Comparison of ENCODE assay signal across 16 cellular contexts in genomic region chr10:112429147-112429546, GRCh38. TPM values are rescaled to one million over a fixed set of nuclear protein-coding genes. Genes with fewer than 3 reads are reported as not detected.
DNase-seq lines count a peak whose midpoint lies in the region; ATAC-seq and TF ChIP-seq lines count a peak whose summit lies in the region.
"Had no signal": no experiment of that assay in that cellular context is flagged by ENCODE, and none has a peak within 500 bp of the region (broad histone marks: within the 10 kb centered on the region; RNA-seq: fewer than 3 reads in every experiment).

No MANE protein-coding gene starts in this region.

- no peak for TF ChIP-seq POLR2A in HCT116 (IDR thresholded peaks at IDR 0.05; ENCODE audit: borderline replicate concordance, extremely low read depth, insufficient read depth, insufficient read length)
- no peak for TF ChIP-seq POLR2A in ovary (IDR thresholded peaks at IDR 0.05)

- no peak for ATAC-seq in activated CD4-positive, alpha-beta T cell treated with anti-CD3 and anti-CD28 coated beads for 36 hours
- ATAC-seq in HCT116 = peak; percentile 35
- no peak for ATAC-seq in activated CD8-positive, alpha-beta T cell treated with anti-CD3 and anti-CD28 coated beads, Interleukin-2, amount 10 ng/mL, durations not matched to agents 7 days and 5 days
- ATAC-seq in naive thymus-derived CD8-positive, alpha-beta T cell = no peak

- H3K27me3 ChIP-seq in HCT116 (ENCODE audit: insufficient read depth, low read length) (no peaks in the 10 kb centered on the region), ovary (no peaks in the 10 kb centered on the region), HAP-1 (ENCODE audit: low read depth) (no peaks in the 10 kb centered on the region)
- H3K27me3 ChIP-seq: transverse colon had no signal

- TF ChIP-seq RAD21 in HCT116 (IDR thresholded peaks at IDR 0.05; ENCODE audit: low read depth) = no peak

- H3K27ac ChIP-seq in HCT116 (ENCODE audit: low read depth, low read length) (peak overlapping the region; percentile 46), ovary (no peak overlapping the region)
- H3K27ac ChIP-seq: GM23248 had no signal

- intact Hi-C loops in activated CD4-positive, alpha-beta T cell treated with anti-CD3 and anti-CD28 coated beads for 36 hours (cut with DNase I, micrococcal nuclease) = no loop called here
- intact Hi-C loops in HCT116 (cut with micrococcal nuclease) (no loop called here), ovary (cut with DNase I) (no loop called here)

- no peaks in the 10 kb centered on the region for H3K4me1 Mint-ChIP-seq in activated CD4-positive, alpha-beta T cell treated with anti-CD3 and anti-CD28 coated beads for 36 hours
- H3K4me1 Mint-ChIP-seq in activated CD8-positive, alpha-beta T cell treated with anti-CD3 and anti-CD28 coated beads, Interleukin-2, amount 10 ng/mL, durations not matched to agents 7 days and 5 days (ENCODE audit: low read depth) = no peaks in the 10 kb centered on the region
- no peaks in the 10 kb centered on the region for H3K4me1 Mint-ChIP-seq in naive thymus-derived CD8-positive, alpha-beta T cell

- POLR2A ChIA-PET in activated CD4-positive, alpha-beta T cell treated with anti-CD3 and anti-CD28 coated beads for 36 hours (lab: Charles Lee) = interaction anchor here (0.9 kb wide), 1 partner anchor 55 kb away, joined by 3 read pairs; no protein-coding TSS in a partner anchor
- POLR2A ChIA-PET in HCT116 (lab: Charles Lee) = interaction anchor here (1.3 kb wide), 1 partner anchor 40 kb away, joined by 3 read pairs; no protein-coding TSS in a partner anchor
- POLR2A ChIA-PET in activated CD8-positive, alpha-beta T cell treated with anti-CD3 and anti-CD28 coated beads, Interleukin-2, amount 10 ng/mL, durations not matched to agents 7 days and 5 days (lab: Charles Lee) = interaction anchor here (0.6 to 1.5 kb wide), 2 partner anchors 11 to 240 kb away, joined by 3 to 4 read pairs; no protein-coding TSS in a partner anchor
- POLR2A ChIA-PET in naive thymus-derived CD8-positive, alpha-beta T cell (lab: Charles Lee) = interaction anchor here (0.8 kb wide), 1 partner anchor 40 kb away, joined by 4 read pairs; no protein-coding TSS in a partner anchor

- H3K36me3 ChIP-seq in HCT116 (ENCODE audit: control insufficient read depth in 1 of 2, insufficient read depth in 2 of 2, low read length in 2 of 2) = peaks cover 65 to 81% of the 10 kb centered on the region in 2 experiments
- no peaks in the 10 kb centered on the region for H3K36me3 ChIP-seq in ovary
- peaks cover 34% of the 10 kb centered on the region for H3K36me3 ChIP-seq in HAP-1 (replicated peaks)

- H3K4me3 ChIP-seq in HCT116 (replicated peaks in 1 of 2; ENCODE audit: low read depth in 1 of 2, low read length in 2 of 2) (no peak overlapping the region), ovary (no peak overlapping the region), HAP-1 (no peak overlapping the region)
- H3K4me3 ChIP-seq: GM23248, transverse colon had no signal

- H3K9me2 ChIP-seq in HCT116 (ENCODE audit: insufficient read depth) = no peaks in the 10 kb centered on the region

- H3K4me3 Mint-ChIP-seq in activated CD4-positive, alpha-beta T cell treated with anti-CD3 and anti-CD28 coated beads for 36 hours = no peak overlapping the region
- H3K4me3 Mint-ChIP-seq in activated CD8-positive, alpha-beta T cell treated with anti-CD3 and anti-CD28 coated beads, Interleukin-2, amount 10 ng/mL, durations not matched to agents 7 days and 5 days = no peak overlapping the region
- H3K4me3 Mint-ChIP-seq in naive thymus-derived CD8-positive, alpha-beta T cell = no peak overlapping the region

- CTCF ChIA-PET in activated CD4-positive, alpha-beta T cell treated with anti-CD3 and anti-CD28 coated beads for 36 hours (lab: Charles Lee) = interaction anchor here (1.3 kb wide), 1 partner anchor 43 kb away, joined by 4 read pairs; no protein-coding TSS in a partner anchor
- CTCF ChIA-PET in HCT116 (lab: Charles Lee) = interaction anchor here (0.8 kb wide), 1 partner anchor 52 kb away, joined by 3 read pairs; no protein-coding TSS in a partner anchor
- CTCF ChIA-PET in activated CD8-positive, alpha-beta T cell treated with anti-CD3 and anti-CD28 coated beads, Interleukin-2, amount 10 ng/mL, durations not matched to agents 7 days and 5 days (lab: Charles Lee) = no interaction called here

- 72 to 80% (median 74%) methylated on average over 3 of the region's 3 CpGs for WGBS in ovary, 3 donors

- no peaks in the 10 kb centered on the region for H4K20me1 ChIP-seq in HCT116 (ENCODE audit: insufficient read depth)

- peaks cover 46% of the 10 kb centered on the region for H3K36me3 Mint-ChIP-seq in activated CD4-positive, alpha-beta T cell treated with anti-CD3 and anti-CD28 coated beads for 36 hours (ENCODE audit: low read depth)
- peaks cover 48% of the 10 kb centered on the region for H3K36me3 Mint-ChIP-seq in activated CD8-positive, alpha-beta T cell treated with anti-CD3 and anti-CD28 coated beads, Interleukin-2, amount 10 ng/mL, durations not matched to agents 7 days and 5 days (ENCODE audit: low read depth)
- H3K36me3 Mint-ChIP-seq in naive thymus-derived CD8-positive, alpha-beta T cell = peaks cover 0 to 89% (median 7%) of the 10 kb centered on the region in 3 donors

- H3K27me3 Mint-ChIP-seq in activated CD4-positive, alpha-beta T cell treated with anti-CD3 and anti-CD28 coated beads for 36 hours = no peaks in the 10 kb centered on the region
- H3K27me3 Mint-ChIP-seq in activated CD8-positive, alpha-beta T cell treated with anti-CD3 and anti-CD28 coated beads, Interleukin-2, amount 10 ng/mL, durations not matched to agents 7 days and 5 days (ENCODE audit: low read depth) = no peaks in the 10 kb centered on the region
- no peaks in the 10 kb centered on the region for H3K27me3 Mint-ChIP-seq in naive thymus-derived CD8-positive, alpha-beta T cell

- no peaks in the 10 kb centered on the region for H3K9me3 Mint-ChIP-seq in activated CD4-positive, alpha-beta T cell treated with anti-CD3 and anti-CD28 coated beads for 36 hours (ENCODE audit: low read depth)
- H3K9me3 Mint-ChIP-seq in activated CD8-positive, alpha-beta T cell treated with anti-CD3 and anti-CD28 coated beads, Interleukin-2, amount 10 ng/mL, durations not matched to agents 7 days and 5 days (ENCODE audit: insufficient read depth) = no peaks in the 10 kb centered on the region
- no peaks in the 10 kb centered on the region for H3K9me3 Mint-ChIP-seq in naive thymus-derived CD8-positive, alpha-beta T cell

- no peak for DNase-seq in activated CD4-positive, alpha-beta T cell treated with anti-CD3 and anti-CD28 coated beads for 36 hours
- DNase-seq in activated CD4-positive, alpha-beta T cell treated with anti-CD3 and anti-CD28 coated beads for 1 hour = no peak
- DNase-seq in HCT116 (ENCODE audit: low read depth, low spot score) (no peak), NCI-H2107 treated with DMSO at 0.1 percent for 48 hours (lab: John Stamatoyannopoulos, UW; ENCODE audit: unreplicated experiment) (no peak), ovary (no peak), HAP-1 (ENCODE audit: low spot score in 2 of 2) (no peak)
- no peak for DNase-seq in activated CD8-positive, alpha-beta T cell treated with anti-CD3 and anti-CD28 coated beads, Interleukin-2, amount 10 ng/mL, durations not matched to agents 7 days and 5 days
- no peak for DNase-seq in naive thymus-derived CD8-positive, alpha-beta T cell
- DNase-seq: 8988T; erythroblast; GM23248; head of caudate nucleus; NCI-H1436; stimulated activated CD4-positive, alpha-beta T cell treated with anti-CD3 and anti-CD28 coated beads, Interleukin-1b, Interleukin-23, amount 100 ng/mL, for 48 hours; transverse colon had no signal

- RAD21 ChIA-PET in HCT116 (lab: Charles Lee; ENCODE audit: low non-redundant PET in 1 of 2, low total read pairs in 2 of 2, uncharacterized antibody in 2 of 2, unreplicated experiment in 2 of 2) = interaction anchor here in 1 of 2 experiments (0.6 kb wide), 2 partner anchors 55 to 67 kb away, joined by 4 read pairs; no protein-coding TSS in a partner anchor

- no peak overlapping the region for H3K4me2 ChIP-seq in HCT116 (ENCODE audit: low read length)

- TF ChIP-seq EP300 in ovary (IDR thresholded peaks at IDR 0.05) = no peak

- peaks cover 6% of the 10 kb centered on the region; the same call in 1 of the 2 replicates for H3K79me2 ChIP-seq in HCT116 (ENCODE audit: insufficient read depth, low read length)

- H3K9me3 ChIP-seq in HCT116 (ENCODE audit: control insufficient read depth in 1 of 2, insufficient read depth in 1 of 2, low read depth in 1 of 2, low read length in 2 of 2) = no peaks in the 10 kb centered on the region
- H3K9me3 ChIP-seq in ovary = no peaks in the 10 kb centered on the region
- H3K9me3 ChIP-seq in HAP-1 = no peaks in the 10 kb centered on the region
- H3K9me3 ChIP-seq: transverse colon had no signal

- H3K9ac ChIP-seq in HCT116 (ENCODE audit: low read length) = peak overlapping the region; percentile 3; the same call in 1 of the 2 replicates
- H3K9ac ChIP-seq: GM23248 had no signal

- in situ Hi-C loops in HAP-1 (cut with MboI; ENCODE audit: low sequenced_read_pairs) = no loop called here

- TF ChIP-seq CTCF in HCT116 (IDR thresholded peaks at IDR 0.05 in 2 of 3, conservative IDR thresholded peaks at IDR 0.05 in 1 of 3; ENCODE audit: borderline replicate concordance in 1 of 3, insufficient read depth in 1 of 3, low read depth in 2 of 3, low read length in 2 of 3) (no peak), ovary (IDR thresholded peaks at IDR 0.05) (no peak)

- TSS peak; percentile 4 for BruUV-seq in HCT116 (replicated peaks; lab: Mats Ljungman, UMichigan)

- H3K4me1 ChIP-seq in HCT116 (ENCODE audit: control insufficient read depth in 1 of 2, insufficient read depth in 2 of 2, low read length in 2 of 2) (peaks cover 16 to 52% of the 10 kb centered on the region in 2 experiments; a peak in 3 of 4 replicates), ovary (ENCODE audit: insufficient read depth) (no peaks in the 10 kb centered on the region), HAP-1 (no peaks in the 10 kb centered on the region)
- H3K4me1 ChIP-seq: transverse colon had no signal

- no peak overlapping the region for H2AFZ ChIP-seq in HCT116 (ENCODE audit: low read depth, low read length, poor library complexity, severe bottlenecking)
- H2AFZ ChIP-seq: GM23248 had no signal

- H3K27ac Mint-ChIP-seq in activated CD4-positive, alpha-beta T cell treated with anti-CD3 and anti-CD28 coated beads for 36 hours = peak overlapping the region; percentile 82
- H3K27ac Mint-ChIP-seq in activated CD8-positive, alpha-beta T cell treated with anti-CD3 and anti-CD28 coated beads, Interleukin-2, amount 10 ng/mL, durations not matched to agents 7 days and 5 days = peak overlapping the region; percentile 51
- peak overlapping the region in 9 of 10 donors; percentile 21 to 63 (median 46) for H3K27ac Mint-ChIP-seq in naive thymus-derived CD8-positive, alpha-beta T cell

RNA-seq across cellular contexts. Expression of gene ZDHHC6, which starts 17.6 kb away (rescaled TPM):
- 10 to 100 TPM; 42.1 to 61.3 TPM for total RNA-seq in activated CD4-positive, alpha-beta T cell treated with anti-CD3 and anti-CD28 coated beads for 36 hours
- total RNA-seq in HCT116 (2021; ENCODE audit: unreplicated experiment) (88.5 TPM), ovary (10 to 100 TPM; 14.8 to 34.8 (median 26.9) TPM)
- polyA plus RNA-seq in HCT116 (2012) = 28.5 and 41.6 TPM in 2 replicates
- total RNA-seq in activated CD8-positive, alpha-beta T cell treated with anti-CD3 and anti-CD28 coated beads, Interleukin-2, amount 10 ng/mL, durations not matched to agents 7 days and 5 days = 10 to 100 TPM; 49.0 to 51.5 TPM
- total RNA-seq in naive thymus-derived CD8-positive, alpha-beta T cell = 10 to 100 TPM; 54.8 to 62.0 TPM
- 10 to 100 TPM; 27.5 to 34.8 (median 31.6) TPM for polyA plus RNA-seq in naive thymus-derived CD8-positive, alpha-beta T cell
- 10 to 100 TPM; 28.8 to 44.7 TPM for polyA plus RNA-seq in ovary

RNA-seq across cellular contexts. Expression of gene VTI1A, which starts 17.9 kb away (rescaled TPM):
- 10 to 100 TPM; 27.1 to 33.4 TPM for total RNA-seq in activated CD4-positive, alpha-beta T cell treated with anti-CD3 and anti-CD28 coated beads for 36 hours
- total RNA-seq in HCT116 (2021; ENCODE audit: unreplicated experiment) (80.7 TPM), ovary (10 to 100 TPM; 15.8 to 48.2 (median 23.6) TPM)
- polyA plus RNA-seq in HCT116 (2012) = 15.4 and 23.6 TPM in 2 replicates
- 10 to 100 TPM; 40.2 to 43.7 TPM for total RNA-seq in activated CD8-positive, alpha-beta T cell treated with anti-CD3 and anti-CD28 coated beads, Interleukin-2, amount 10 ng/mL, durations not matched to agents 7 days and 5 days
- 10 to 100 TPM; 41.2 to 42.7 TPM for total RNA-seq in naive thymus-derived CD8-positive, alpha-beta T cell
- polyA plus RNA-seq in naive thymus-derived CD8-positive, alpha-beta T cell = 10 to 100 TPM; 24.4 to 30.2 (median 26.2) TPM
- polyA plus RNA-seq in ovary = 10 to 100 TPM in 1 of 2 donors, 1 to 10 TPM in 1; 7.8 to 17.6 TPM

RNA-seq across cellular contexts. Expression of gene ACSL5, which starts 55.2 kb away (rescaled TPM):
- total RNA-seq in activated CD4-positive, alpha-beta T cell treated with anti-CD3 and anti-CD28 coated beads for 36 hours = 10 to 100 TPM; 32.0 to 32.1 TPM
- 195 TPM for total RNA-seq in HCT116 (2021; ENCODE audit: unreplicated experiment)
- 101 and 149 TPM in 2 replicates for polyA plus RNA-seq in HCT116 (2012)
- 10 to 100 TPM; 50.7 to 53.1 TPM for total RNA-seq in activated CD8-positive, alpha-beta T cell treated with anti-CD3 and anti-CD28 coated beads, Interleukin-2, amount 10 ng/mL, durations not matched to agents 7 days and 5 days
- 10 to 100 TPM; 31.7 to 35.8 TPM for total RNA-seq in naive thymus-derived CD8-positive, alpha-beta T cell
- 10 to 100 TPM; 52.1 to 69.5 (median 54.3) TPM for polyA plus RNA-seq in naive thymus-derived CD8-positive, alpha-beta T cell
- total RNA-seq in ovary = 10 to 100 TPM in 6 of 7 donors, 1 to 10 TPM in 1; 7.9 to 34.2 (median 20.6) TPM
- 10 to 100 TPM; 10.8 to 29.4 TPM for polyA plus RNA-seq in ovary
- total RNA-seq: NCI-H460 had no signal
